25 cellular contexts compared by ENCODE assay signal in the genomic region with DNA sequence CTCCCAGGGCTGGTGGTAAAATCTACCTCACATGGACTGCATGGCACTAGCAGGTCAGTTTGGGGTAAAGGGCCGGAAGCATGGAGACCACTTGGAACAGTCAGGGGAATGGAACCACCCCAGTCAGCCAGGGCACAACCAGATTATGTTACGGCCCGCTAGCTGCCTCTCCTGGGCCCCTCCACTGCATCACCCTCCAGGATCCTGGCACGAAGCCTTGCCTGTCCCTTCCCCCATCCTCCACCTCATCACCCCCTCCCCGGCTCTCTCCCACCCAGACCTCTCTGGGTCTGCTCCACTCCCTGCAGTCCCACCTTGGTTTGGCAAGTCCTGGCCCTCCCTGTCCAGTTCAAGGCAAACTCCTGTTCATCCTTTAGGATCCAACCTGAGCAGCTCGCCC.
"Had no signal": no experiment of that assay in that cellular context is flagged by ENCODE, and none has a peak within 500 bp of the region (broad histone marks: within the 10 kb centered on the region; RNA-seq: fewer than 3 reads in every experiment).

No MANE protein-coding gene starts in this region.

- H3K9me3 Mint-ChIP-seq: activated T-cell treated with anti-CD3 and anti-CD28 coated beads, Interleukin-2, amount 50 U/mL, for 72 hours; endodermal cell; neural crest cell; T-helper 2 cell treated with Interferon-gamma antibody and Interleukin-4, amounts not matched to agents 5 μg/mL and 100 μg/mL, for 36 hours had no signal

- H3K4me3 ChIP-seq: adrenal gland, ascending aorta, dorsolateral prefrontal cortex, esophagus squamous epithelium, gastroesophageal sphincter, mucosa of descending colon, ovary, prostate gland, uterus had no signal

- H3K36me3 ChIP-seq: ovary, prostate gland, uterus had no signal

- ATAC-seq: activated T-cell treated with anti-CD3 and anti-CD28 coated beads, Interleukin-2, amount 50 U/mL, for 72 hours; gastroesophageal sphincter; left ventricle myocardium superior; mucosa of descending colon; SK-N-SH treated with all-trans-retinoic acid at 6 μM for 48 hours had no signal

- H3K27me3 Mint-ChIP-seq: activated naive CD8-positive, alpha-beta T cell had no signal

- DNase-seq: activated CD4-positive, alpha-beta T cell treated with anti-CD3 and anti-CD28 coated beads for 1 hour; activated CD4-positive, alpha-beta T cell treated with anti-CD3 and anti-CD28 coated beads, Interleukin-2, amount 50 U/mL, for 48 hours; activated gamma-delta T cell treated with Interleukin-2 at 50 U/mL for 16 hours; activated T-cell treated with anti-CD3 and anti-CD28 coated beads, Interleukin-2, amount 50 U/mL, for 72 hours; adrenal gland; brain microvascular endothelial cell; caudate nucleus; dorsolateral prefrontal cortex; endodermal cell; esophagus squamous epithelium; head of caudate nucleus; left ventricle myocardium superior; mucosa of descending colon; ovary; stimulated activated CD4-positive, alpha-beta T cell treated with anti-CD3 and anti-CD28 coated beads, Interleukin-4, amount 100 ng/mL, for 1 hour; trophoblast cell; uterus had no signal

- H3K27me3 ChIP-seq: adrenal gland, ascending aorta, brain microvascular endothelial cell, dorsolateral prefrontal cortex, esophagus squamous epithelium, gastroesophageal sphincter, ovary, uterus had no signal

- H3K4me1 ChIP-seq: ascending aorta, prostate gland had no signal

- H3K27ac Mint-ChIP-seq: activated naive CD8-positive, alpha-beta T cell; activated T-cell treated with anti-CD3 and anti-CD28 coated beads, Interleukin-2, amount 50 U/mL, for 72 hours; endodermal cell; T-helper 2 cell treated with Interferon-gamma antibody and Interleukin-4, amounts not matched to agents 5 μg/mL and 100 μg/mL, for 36 hours had no signal

- H3K27ac ChIP-seq: adrenal gland, ascending aorta, brain microvascular endothelial cell, dorsolateral prefrontal cortex, esophagus squamous epithelium, gastroesophageal sphincter, ovary, prostate gland, uterus, VCaP had no signal

- H3K9me3 ChIP-seq: adrenal gland, ascending aorta, esophagus squamous epithelium, gastroesophageal sphincter, mucosa of descending colon, ovary, prostate gland, uterus had no signal

- H3K4me3 Mint-ChIP-seq: activated naive CD8-positive, alpha-beta T cell; activated T-cell treated with anti-CD3 and anti-CD28 coated beads, Interleukin-2, amount 50 U/mL, for 72 hours; endodermal cell; neural crest cell; T-helper 2 cell treated with Interferon-gamma antibody and Interleukin-4, amounts not matched to agents 5 μg/mL and 100 μg/mL, for 36 hours had no signal
